Comparison of ENCODE assay signal across 20 cellular contexts in genomic region chr7:46007990-46008643, GRCh38.
DNase-seq lines count a peak whose midpoint lies in the region; ATAC-seq and TF ChIP-seq lines count a peak whose summit lies in the region.
"Had no signal": no experiment of that assay in that cellular context is flagged by ENCODE, and none has a peak within 500 bp of the region (broad histone marks: within the 10 kb centered on the region; RNA-seq: fewer than 3 reads in every experiment).

No MANE protein-coding gene starts in this region.

- H3K4me2 ChIP-seq in GM23338: no peak overlapping the region

- H3K36me3 Mint-ChIP-seq in GM23338 (ENCODE audit: low read depth): no peaks in the 10 kb centered on the region
- H3K36me3 Mint-ChIP-seq: activated naive CD8-positive, alpha-beta T cell treated with anti-CD3 and anti-CD28 coated beads, Interleukin-2, amount 10 ng/mL, durations not matched to agents 7 days and 5 days had no signal

- no peaks in the 10 kb centered on the region for H3K4me1 ChIP-seq in left ventricle myocardium inferior
- H3K4me1 ChIP-seq in rectal smooth muscle tissue (ENCODE audit: control insufficient read depth, insufficient read depth, low read length): peaks cover 2% of the 10 kb centered on the region
- H3K4me1 ChIP-seq in GM23338 (ENCODE audit: insufficient read depth): no peaks in the 10 kb centered on the region
- H3K4me1 ChIP-seq: transverse colon had no signal

- H3K27me3 ChIP-seq in left ventricle myocardium inferior (ENCODE audit: low read depth): no peaks in the 10 kb centered on the region
- H3K27me3 ChIP-seq in rectal smooth muscle tissue (ENCODE audit: control insufficient read depth, insufficient read depth, low read length): no peaks in the 10 kb centered on the region
- H3K27me3 ChIP-seq in GM23338 (ENCODE audit: insufficient read depth): no peaks in the 10 kb centered on the region
- H3K27me3 ChIP-seq: transverse colon had no signal

- H3K4me1 Mint-ChIP-seq in GM23338: no peaks in the 10 kb centered on the region
- H3K4me1 Mint-ChIP-seq: activated naive CD8-positive, alpha-beta T cell treated with anti-CD3 and anti-CD28 coated beads, Interleukin-2, amount 10 ng/mL, durations not matched to agents 7 days and 5 days; central memory CD8-positive, alpha-beta T cell had no signal

- H3K79me2 ChIP-seq in GM23338 (replicated peaks; ENCODE audit: insufficient read depth): no peaks in the 10 kb centered on the region

- H2AFZ ChIP-seq in GM23338: no peak overlapping the region

- H3K4me3 ChIP-seq in left ventricle myocardium inferior: no peak overlapping the region
- H3K4me3 ChIP-seq in rectal smooth muscle tissue (ENCODE audit: low read length): no peak overlapping the region
- no peak overlapping the region for H3K4me3 ChIP-seq in GM23338
- H3K4me3 ChIP-seq: GM12878, transverse colon had no signal

- H3K9me3 ChIP-seq in left ventricle myocardium inferior (replicated peaks): peaks cover 4% of the 10 kb centered on the region
- H3K9me3 ChIP-seq: transverse colon had no signal

- H3K36me3 ChIP-seq in left ventricle myocardium inferior (no peaks in the 10 kb centered on the region), rectal smooth muscle tissue (ENCODE audit: control insufficient read depth, insufficient read depth, low read length) (no peaks in the 10 kb centered on the region), GM23338 (ENCODE audit: insufficient read depth) (no peaks in the 10 kb centered on the region)
- H3K36me3 ChIP-seq: transverse colon had no signal

- H3K4me3 Mint-ChIP-seq in GM23338: no peak overlapping the region
- H3K4me3 Mint-ChIP-seq: activated naive CD8-positive, alpha-beta T cell treated with anti-CD3 and anti-CD28 coated beads, Interleukin-2, amount 10 ng/mL, durations not matched to agents 7 days and 5 days; central memory CD8-positive, alpha-beta T cell had no signal

- no peak overlapping the region for H3K9ac ChIP-seq in rectal smooth muscle tissue (ENCODE audit: low read length)

- intact Hi-C loops in left ventricle myocardium inferior (cut with micrococcal nuclease): no loop called here

- H3K27me3 Mint-ChIP-seq in GM23338 (ENCODE audit: insufficient read depth, low read depth, poor library complexity): peaks cover 10% of the 10 kb centered on the region
- H3K27me3 Mint-ChIP-seq: activated naive CD8-positive, alpha-beta T cell treated with anti-CD3 and anti-CD28 coated beads, Interleukin-2, amount 10 ng/mL, durations not matched to agents 7 days and 5 days had no signal

- no peak for ATAC-seq in HG02588 (IDR thresholded peaks at IDR 0.05; ENCODE audit: unreplicated experiment)
- ATAC-seq in GM23338: no peak
- no peak for ATAC-seq in HG02938 (IDR thresholded peaks at IDR 0.05; ENCODE audit: unreplicated experiment)
- ATAC-seq: GM12878; stimulated activated naive CD8-positive, alpha-beta T cell treated with anti-CD3 and anti-CD28 coated beads, Interleukin-15, Interleukin-2, amounts not matched to agents 100 U/mL and 50 U/mL, for 24 hours had no signal

- 0 out of 3 replicates have a peak, but pooled peaks cover 2% of the 10 kb centered on the region for H3K9me3 Mint-ChIP-seq in GM23338
- H3K9me3 Mint-ChIP-seq: central memory CD8-positive, alpha-beta T cell had no signal

- TF ChIP-seq CTCF in AG09319 (IDR thresholded peaks at IDR 0.05; ENCODE audit: low read depth, low read length) (no peak), left ventricle myocardium inferior (IDR thresholded peaks at IDR 0.05; ENCODE audit: borderline replicate concordance) (no peak), GM23338 (conservative IDR thresholded peaks at IDR 0.05; ENCODE audit: low read depth in 2 of 2) (no peak)

- peaks cover 9% of the 10 kb centered on the region; the same call in 1 of the 2 replicates for H3K9me2 ChIP-seq in GM23338 (ENCODE audit: insufficient read depth)

- DNase-seq in AG09319 (ENCODE audit: extremely low read depth, low read depth) (peak; percentile 37), HT-29 (ENCODE audit: low spot score) (peak; percentile 90), left ventricle myocardium inferior (no peak), mesenteric fat pad (ENCODE audit: low spot score) (no peak), GM23338 (ENCODE audit: low spot score) (no peak)
- DNase-seq: activated CD8-positive, alpha-beta memory T cell treated with anti-CD3 and anti-CD28 coated beads for 24 hours; activated gamma-delta T cell; activated naive CD8-positive, alpha-beta T cell treated with anti-CD3 and anti-CD28 coated beads, Interleukin-2, amount 10 ng/mL, durations not matched to agents 7 days and 5 days; islet precursor cell; KG1; mammary epithelial cell; NCI-H1436; NCI-H748 treated with DMSO at 0.1 percent for 48 hours; stimulated activated naive CD8-positive, alpha-beta T cell treated with anti-CD3 and anti-CD28 coated beads, Interleukin-15, Interleukin-2, amounts not matched to agents 100 U/mL and 50 U/mL, for 24 hours; transverse colon had no signal

- no peak overlapping the region for H3K27ac Mint-ChIP-seq in GM23338
- H3K27ac Mint-ChIP-seq: activated naive CD8-positive, alpha-beta T cell treated with anti-CD3 and anti-CD28 coated beads, Interleukin-2, amount 10 ng/mL, durations not matched to agents 7 days and 5 days had no signal

- H3F3A ChIP-seq in GM23338 (replicated peaks; ENCODE audit: low read depth): no peaks in the 10 kb centered on the region

- H3K27ac ChIP-seq in left ventricle myocardium inferior (replicated peaks): peak overlapping the region; percentile 2
- H3K27ac ChIP-seq in rectal smooth muscle tissue (ENCODE audit: low read depth, low read length): peak overlapping the region; percentile 24
- H3K27ac ChIP-seq in GM23338 (ENCODE audit: low read depth): no peak overlapping the region

- no peaks in the 10 kb centered on the region for H4K20me1 ChIP-seq in GM23338 (replicated peaks; ENCODE audit: insufficient read depth)

TF ChIP-seq in GM23338, 12 proteins besides CTCF, POLR2A, EP300 and RAD21:
- TF ChIP-seq ETS1 (IDR thresholded peaks at IDR 0.05) (no peak), STAT1 (IDR thresholded peaks at IDR 0.05; ENCODE audit: unreplicated experiment) (no peak), ZNF331 (CRISPR knock-in tag; IDR thresholded peaks at IDR 0.05; ENCODE audit: low read depth) (no peak), ZNF114 (CRISPR knock-in tag; IDR thresholded peaks at IDR 0.05) (no peak), EZH2phosphoT487 (IDR thresholded peaks at IDR 0.05; ENCODE audit: unreplicated experiment) (no peak), JUNB (IDR thresholded peaks at IDR 0.05; ENCODE audit: unreplicated experiment) (no peak), POLR2AphosphoS5 (IDR thresholded peaks at IDR 0.05; ENCODE audit: low read depth) (no peak), CREB1 (CRISPR knock-in tag; IDR thresholded peaks at IDR 0.05; ENCODE audit: low read depth) (no peak)

Comparison
In these comparisons a context has a peak if more than half of its experiments do, and no peak if none do; other contexts are left out.
1. DNase-seq: peak in AG09319 (single experiment) and HT-29 (single experiment); none in left ventricle myocardium inferior (single experiment), mesenteric fat pad (single experiment) and GM23338 (single experiment).